8 cellular contexts compared by ENCODE assay signal in the genomic region with DNA sequence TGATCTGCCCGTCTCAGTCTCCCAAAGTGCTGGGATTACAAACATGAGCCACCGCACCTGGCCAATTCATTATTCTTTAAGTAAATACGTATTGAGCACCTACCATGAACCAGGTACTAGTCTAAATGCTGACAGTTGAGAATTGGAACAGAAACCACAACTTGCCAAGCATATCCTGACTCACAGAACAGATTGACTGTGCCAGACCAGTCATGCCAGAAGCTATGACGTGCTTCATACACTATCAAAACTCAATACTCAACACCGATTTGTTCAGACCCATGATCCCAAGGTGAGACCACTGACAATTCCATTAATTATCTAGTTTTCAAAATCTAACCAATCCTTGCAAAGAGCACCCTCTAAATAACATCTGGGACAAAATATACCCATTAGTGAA.
DNase-seq lines count a peak whose midpoint lies in the region; ATAC-seq and TF ChIP-seq lines count a peak whose summit lies in the region.

No MANE protein-coding gene starts in this region.

- H3K4me1 ChIP-seq in mammary epithelial cell (ENCODE audit: insufficient read depth, low read length), result no peaks in the 10 kb centered on the region
- no peaks in the 10 kb centered on the region for H3K4me1 ChIP-seq in testis

- WGBS in mammary epithelial cell (ENCODE audit: low coverage, missing lambda C conversion rate), result 83% methylated on average over 5 of the region's 5 CpGs
- 91 to 97% methylated on average over 5 of the region's 5 CpGs for WGBS in testis, 2 donors

- no peaks in the 10 kb centered on the region for H3K36me3 ChIP-seq in mammary epithelial cell (ENCODE audit: insufficient read depth, low read length)
- no peaks in the 10 kb centered on the region for H3K36me3 ChIP-seq in testis (ENCODE audit: low read depth, missing control alignments)

- no peak overlapping the region for H3K4me2 ChIP-seq in mammary epithelial cell (ENCODE audit: insufficient read depth, low read depth, low read length)

- in situ Hi-C loops in mammary epithelial cell (cut with MboI; ENCODE audit: low sequenced_read_pairs in 2 of 2), result no loop called here

- H4K20me1 ChIP-seq in mammary epithelial cell (ENCODE audit: insufficient read depth, low read length), result no peaks in the 10 kb centered on the region

- no peak for TF ChIP-seq POLR2A in testis (IDR thresholded peaks at IDR 0.05)

- dilution Hi-C loops in mammary epithelial cell (cut with HindIII; ENCODE audit: low sequenced_read_pairs), result no loop called here

- no peak overlapping the region for H3K9ac ChIP-seq in mammary epithelial cell (ENCODE audit: insufficient read depth, low read length)

- intact Hi-C loops in mammary epithelial cell (cut with micrococcal nuclease) (no loop called here), testis (cut with DNase I; ENCODE audit: low total_unique reads) (no loop called here)

- H3K9me3 ChIP-seq in mammary epithelial cell (replicated peaks; ENCODE audit: insufficient read depth, low read length), result no peaks in the 10 kb centered on the region
- H3K9me3 ChIP-seq in testis, result no peaks in the 10 kb centered on the region

- no peaks in the 10 kb centered on the region for H3K27me3 ChIP-seq in mammary epithelial cell (ENCODE audit: insufficient read depth, low read length)
- H3K27me3 ChIP-seq in testis, result no peaks in the 10 kb centered on the region

- TF ChIP-seq CTCF in GM12865 (IDR thresholded peaks at IDR 0.05; ENCODE audit: insufficient read depth, low read depth, low read length, missing control alignments) (no peak), mammary epithelial cell (conservative IDR thresholded peaks at IDR 0.05 in 1 of 2, IDR thresholded peaks at IDR 0.05 in 1 of 2; ENCODE audit: extremely low read depth in 1 of 2, insufficient read depth in 1 of 2, low read depth in 1 of 2, low read length in 2 of 2) (no peak), testis (IDR thresholded peaks at IDR 0.05) (no peak)

- ATAC-seq in GM19438 (IDR thresholded peaks at IDR 0.05; ENCODE audit: low read depth, unreplicated experiment) (peak; percentile 53), HG03159 (IDR thresholded peaks at IDR 0.05; ENCODE audit: unreplicated experiment) (peak; percentile 79)

- no peak overlapping the region for H2AFZ ChIP-seq in mammary epithelial cell (ENCODE audit: low read depth, low read length)

- DNase-seq in GM12865 (ENCODE audit: low read depth) (peak; percentile 92), mammary epithelial cell (peak; percentile 60), mucosa of gallbladder (ENCODE audit: low spot score) (no peak), NCI-H1436 treated with DMSO at 0.1 percent for 48 hours (lab: John Stamatoyannopoulos, UW) (no peak), cerebellum (ENCODE audit: low spot score) (no peak), testis (no peak)

- H3K4me3 ChIP-seq in GM12865 (ENCODE audit: low read depth, low read length) (no peak overlapping the region), mammary epithelial cell (replicated peaks in 1 of 3; ENCODE audit: insufficient read depth in 1 of 3, low read depth in 2 of 3, low read length in 3 of 3) (no peak overlapping the region), testis (no peak overlapping the region)

- H3K79me2 ChIP-seq in mammary epithelial cell (ENCODE audit: insufficient read depth, low read length), result no peaks in the 10 kb centered on the region

- BruUV-seq in mammary epithelial cell (replicated peaks; lab: Mats Ljungman, UMichigan), result no TSS peak

- CTCF ChIA-PET in mammary epithelial cell (lab: Charles Lee; ENCODE audit: low non-redundant PET), result no interaction called here

- H3K27ac ChIP-seq in mammary epithelial cell (ENCODE audit: insufficient read depth, low read depth, low read length) (no peak overlapping the region), testis (no peak overlapping the region)

Comparison
In these comparisons a context has a peak if more than half of its experiments do, and no peak if none do; other contexts are left out.
1. DNase-seq: peak in GM12865 (single experiment) and mammary epithelial cell (single experiment); none in mucosa of gallbladder (single experiment), NCI-H1436 treated with DMSO at 0.1 percent for 48 hours (single experiment), cerebellum (single experiment) and testis (single experiment).